Comparison of ENCODE assay signal across 1 cellular context in the genomic region with DNA sequence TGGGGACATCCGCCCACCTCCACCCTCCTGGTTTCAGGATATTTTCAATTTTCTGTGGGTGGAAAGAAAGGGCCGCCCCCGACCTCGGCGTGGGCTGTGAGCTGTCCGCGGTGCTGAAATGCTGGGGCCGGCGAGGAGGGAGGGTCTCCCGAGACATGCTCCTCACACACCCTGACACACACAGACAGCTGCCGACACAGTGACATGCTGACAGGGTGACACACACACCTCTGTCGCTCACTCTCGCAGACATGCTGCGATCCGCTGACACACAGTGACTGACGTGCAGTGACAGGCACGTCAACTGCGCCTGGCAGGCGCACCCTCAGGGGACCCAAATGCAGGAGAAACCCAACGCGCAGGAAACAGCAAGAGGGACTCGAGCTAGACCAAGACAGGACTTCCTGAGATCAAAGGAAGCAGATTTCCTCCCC.
A peak's percentile ranks its signal among the peaks of the same experiment; 100 is the strongest.
TF ChIP-seq lines count a peak whose summit lies in the region.

No MANE protein-coding gene starts in this region.

TF ChIP-seq in GM12878, 131 proteins besides CTCF, POLR2A, EP300 and RAD21:
- TF ChIP-seq TCF3 (IDR thresholded peaks at IDR 0.05; ENCODE audit: borderline replicate concordance, insufficient read depth, low read depth, low read length), result 0 out of 2 replicates have a peak, but pooled peaks have one; percentile 65
- no peak for TF ChIP-seq ESRRA (IDR thresholded peaks at IDR 0.05; ENCODE audit: low read length)
- TF ChIP-seq, protein P1, sequence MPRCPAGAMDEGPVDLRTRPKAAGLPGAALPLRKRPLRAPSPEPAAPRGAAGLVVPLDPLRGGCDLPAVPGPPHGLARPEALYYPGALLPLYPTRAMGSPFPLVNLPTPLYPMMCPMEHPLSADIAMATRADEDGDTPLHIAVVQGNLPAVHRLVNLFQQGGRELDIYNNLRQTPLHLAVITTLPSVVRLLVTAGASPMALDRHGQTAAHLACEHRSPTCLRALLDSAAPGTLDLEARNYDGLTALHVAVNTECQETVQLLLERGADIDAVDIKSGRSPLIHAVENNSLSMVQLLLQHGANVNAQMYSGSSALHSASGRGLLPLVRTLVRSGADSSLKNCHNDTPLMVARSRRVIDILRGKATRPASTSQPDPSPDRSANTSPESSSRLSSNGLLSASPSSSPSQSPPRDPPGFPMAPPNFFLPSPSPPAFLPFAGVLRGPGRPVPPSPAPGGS (IDR thresholded peaks at IDR 0.05; ENCODE audit: borderline replicate concordance, insufficient read depth, low read depth, low read length, poor library complexity, severe bottlenecking), result peak; percentile 99
- TF ChIP-seq, protein P2, sequence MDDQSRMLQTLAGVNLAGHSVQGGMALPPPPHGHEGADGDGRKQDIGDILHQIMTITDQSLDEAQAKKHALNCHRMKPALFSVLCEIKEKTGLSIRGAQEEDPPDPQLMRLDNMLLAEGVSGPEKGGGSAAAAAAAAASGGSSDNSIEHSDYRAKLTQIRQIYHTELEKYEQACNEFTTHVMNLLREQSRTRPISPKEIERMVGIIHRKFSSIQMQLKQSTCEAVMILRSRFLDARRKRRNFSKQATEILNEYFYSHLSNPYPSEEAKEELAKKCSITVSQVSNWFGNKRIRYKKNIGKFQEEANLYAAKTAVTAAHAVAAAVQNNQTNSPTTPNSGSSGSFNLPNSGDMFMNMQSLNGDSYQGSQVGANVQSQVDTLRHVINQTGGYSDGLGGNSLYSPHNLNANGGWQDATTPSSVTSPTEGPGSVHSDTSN (IDR thresholded peaks at IDR 0.05; ENCODE audit: insufficient replicate concordance, low read depth, low read length), result peak; percentile 60
- TF ChIP-seq, protein P3, sequence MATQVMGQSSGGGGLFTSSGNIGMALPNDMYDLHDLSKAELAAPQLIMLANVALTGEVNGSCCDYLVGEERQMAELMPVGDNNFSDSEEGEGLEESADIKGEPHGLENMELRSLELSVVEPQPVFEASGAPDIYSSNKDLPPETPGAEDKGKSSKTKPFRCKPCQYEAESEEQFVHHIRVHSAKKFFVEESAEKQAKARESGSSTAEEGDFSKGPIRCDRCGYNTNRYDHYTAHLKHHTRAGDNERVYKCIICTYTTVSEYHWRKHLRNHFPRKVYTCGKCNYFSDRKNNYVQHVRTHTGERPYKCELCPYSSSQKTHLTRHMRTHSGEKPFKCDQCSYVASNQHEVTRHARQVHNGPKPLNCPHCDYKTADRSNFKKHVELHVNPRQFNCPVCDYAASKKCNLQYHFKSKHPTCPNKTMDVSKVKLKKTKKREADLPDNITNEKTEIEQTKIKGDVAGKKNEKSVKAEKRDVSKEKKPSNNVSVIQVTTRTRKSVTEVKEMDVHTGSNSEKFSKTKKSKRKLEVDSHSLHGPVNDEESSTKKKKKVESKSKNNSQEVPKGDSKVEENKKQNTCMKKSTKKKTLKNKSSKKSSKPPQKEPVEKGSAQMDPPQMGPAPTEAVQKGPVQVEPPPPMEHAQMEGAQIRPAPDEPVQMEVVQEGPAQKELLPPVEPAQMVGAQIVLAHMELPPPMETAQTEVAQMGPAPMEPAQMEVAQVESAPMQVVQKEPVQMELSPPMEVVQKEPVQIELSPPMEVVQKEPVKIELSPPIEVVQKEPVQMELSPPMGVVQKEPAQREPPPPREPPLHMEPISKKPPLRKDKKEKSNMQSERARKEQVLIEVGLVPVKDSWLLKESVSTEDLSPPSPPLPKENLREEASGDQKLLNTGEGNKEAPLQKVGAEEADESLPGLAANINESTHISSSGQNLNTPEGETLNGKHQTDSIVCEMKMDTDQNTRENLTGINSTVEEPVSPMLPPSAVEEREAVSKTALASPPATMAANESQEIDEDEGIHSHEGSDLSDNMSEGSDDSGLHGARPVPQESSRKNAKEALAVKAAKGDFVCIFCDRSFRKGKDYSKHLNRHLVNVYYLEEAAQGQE (IDR thresholded peaks at IDR 0.05; ENCODE audit: low read depth, low read length), result peak; percentile 84
